Comparison of ENCODE assay signal across 11 cellular contexts in genomic region chrX:133495464-133496391, GRCh38.
A peak's percentile ranks its signal among the peaks of the same experiment; 100 is the strongest.
DNase-seq lines count a peak whose midpoint lies in the region; ATAC-seq, FAIRE-seq and TF ChIP-seq lines count a peak whose summit lies in the region.
"Had no signal": no experiment of that assay in that cellular context is flagged by ENCODE, and none has a peak within 500 bp of the region (broad histone marks: within the 10 kb centered on the region; RNA-seq: fewer than 3 reads in every experiment).

No MANE protein-coding gene starts in this region.

- H3K4me1 Mint-ChIP-seq in Calu3 (ENCODE audit: low read depth, unreplicated experiment): peaks cover 29% of the 10 kb centered on the region
- no peaks in the 10 kb centered on the region for H3K4me1 Mint-ChIP-seq in MCF 10A (ENCODE audit: insufficient read depth, unreplicated experiment)

- POLR2A ChIA-PET in MCF 10A (lab: Yijun Ruan, JAX): no interaction called here

- no peak for ATAC-seq in left lobe of liver
- ATAC-seq: activated T-cell treated with anti-CD3 and anti-CD28 coated beads, Interleukin-2, amount 50 U/mL, for 4 hours had no signal

- BruUV-seq in Calu3 (replicated peaks; lab: Mats Ljungman, UMichigan): no TSS peak
- BruUV-seq in MCF 10A (replicated peaks; lab: Mats Ljungman, UMichigan): no TSS peak

- no peak for FAIRE-seq in GM12892 (lab: Jason Lieb, UNC)
- FAIRE-seq: islet of Langerhans had no signal

- H3K9me3 ChIP-seq in right atrium auricular region: no peaks in the 10 kb centered on the region

- no peak overlapping the region for H3K27ac ChIP-seq in right atrium auricular region

- H3K36me3 Mint-ChIP-seq in Calu3 (ENCODE audit: insufficient read depth, unreplicated experiment): no peaks in the 10 kb centered on the region
- H3K36me3 Mint-ChIP-seq in MCF 10A (ENCODE audit: insufficient read depth, unreplicated experiment): no peaks in the 10 kb centered on the region

- H3K36me3 ChIP-seq in right atrium auricular region: no peaks in the 10 kb centered on the region

- DNase-seq in Calu3: peak; percentile 1
- peak; percentile 8 for DNase-seq in MCF 10A (ENCODE audit: unreplicated experiment)
- peak; percentile 58 for DNase-seq in right atrium auricular region (ENCODE audit: low spot score)
- peak; percentile 51 for DNase-seq in renal cortical epithelial cell (ENCODE audit: low read depth)
- no peak for DNase-seq in GM12892 (ENCODE audit: insufficient read length)
- no peak for DNase-seq in cerebellar cortex (ENCODE audit: low spot score)
- no peak for DNase-seq in cortex of kidney (lab: John Stamatoyannopoulos, UW)
- no peak for DNase-seq in left lobe of liver (ENCODE audit: low spot score)
- DNase-seq: activated T-cell treated with anti-CD3 and anti-CD28 coated beads, Interleukin-2, amount 50 U/mL, for 4 hours; NCI-H1417 treated with DMSO at 0.1 percent for 48 hours had no signal

- H3K27me3 Mint-ChIP-seq in Calu3 (ENCODE audit: unreplicated experiment) (no peaks in the 10 kb centered on the region), MCF 10A (ENCODE audit: insufficient read depth, unreplicated experiment) (peaks cover 39% of the 10 kb centered on the region)

- no peak overlapping the region for H3K4me3 ChIP-seq in right atrium auricular region

- no peaks in the 10 kb centered on the region for H3K4me1 ChIP-seq in right atrium auricular region

- TF ChIP-seq CTCF in Calu3 (IDR thresholded peaks at IDR 0.05; ENCODE audit: unreplicated experiment) (no peak), MCF 10A (IDR thresholded peaks at IDR 0.05; ENCODE audit: unreplicated experiment) (no peak), right atrium auricular region (IDR thresholded peaks at IDR 0.05) (no peak)

- intact Hi-C loops in Calu3 (cut with micrococcal nuclease; ENCODE audit: unreplicated experiment): no loop called here
- intact Hi-C loops in MCF 10A (cut with micrococcal nuclease): no loop called here

- H3K4me3 Mint-ChIP-seq in Calu3 (ENCODE audit: low read depth, unreplicated experiment) (no peak overlapping the region), MCF 10A (ENCODE audit: unreplicated experiment) (no peak overlapping the region)
- H3K4me3 Mint-ChIP-seq: activated T-cell treated with anti-CD3 and anti-CD28 coated beads, Interleukin-2, amount 50 U/mL, for 4 hours had no signal

- no peaks in the 10 kb centered on the region for H3K27me3 ChIP-seq in right atrium auricular region

- H3K9me3 Mint-ChIP-seq in Calu3 (ENCODE audit: low read depth, unreplicated experiment) (no peaks in the 10 kb centered on the region), MCF 10A (ENCODE audit: unreplicated experiment) (no peaks in the 10 kb centered on the region)
- H3K9me3 Mint-ChIP-seq: activated T-cell treated with anti-CD3 and anti-CD28 coated beads, Interleukin-2, amount 50 U/mL, for 4 hours had no signal

- H3K27ac Mint-ChIP-seq in Calu3 (ENCODE audit: unreplicated experiment) (no peak overlapping the region), MCF 10A (ENCODE audit: low read depth, unreplicated experiment) (no peak overlapping the region)

- TF ChIP-seq POLR2A in GM12892 (IDR thresholded peaks at IDR 0.05; ENCODE audit: low read depth, low read length): no peak

- CTCF ChIA-PET in Calu3 (lab: Charles Lee) (no interaction called here), MCF 10A (lab: Yijun Ruan, JAX) (no interaction called here)

Comparison
In these comparisons a context has a peak if more than half of its experiments do, and no peak if none do; other contexts are left out.
1. DNase-seq: peak in Calu3 (single experiment), MCF 10A (single experiment), right atrium auricular region (single experiment) and renal cortical epithelial cell (single experiment); none in GM12892 (single experiment), cerebellar cortex (single experiment), cortex of kidney (single experiment) and left lobe of liver (single experiment).